Comparison of ENCODE assay signal across 9 cellular contexts in the genomic region with DNA sequence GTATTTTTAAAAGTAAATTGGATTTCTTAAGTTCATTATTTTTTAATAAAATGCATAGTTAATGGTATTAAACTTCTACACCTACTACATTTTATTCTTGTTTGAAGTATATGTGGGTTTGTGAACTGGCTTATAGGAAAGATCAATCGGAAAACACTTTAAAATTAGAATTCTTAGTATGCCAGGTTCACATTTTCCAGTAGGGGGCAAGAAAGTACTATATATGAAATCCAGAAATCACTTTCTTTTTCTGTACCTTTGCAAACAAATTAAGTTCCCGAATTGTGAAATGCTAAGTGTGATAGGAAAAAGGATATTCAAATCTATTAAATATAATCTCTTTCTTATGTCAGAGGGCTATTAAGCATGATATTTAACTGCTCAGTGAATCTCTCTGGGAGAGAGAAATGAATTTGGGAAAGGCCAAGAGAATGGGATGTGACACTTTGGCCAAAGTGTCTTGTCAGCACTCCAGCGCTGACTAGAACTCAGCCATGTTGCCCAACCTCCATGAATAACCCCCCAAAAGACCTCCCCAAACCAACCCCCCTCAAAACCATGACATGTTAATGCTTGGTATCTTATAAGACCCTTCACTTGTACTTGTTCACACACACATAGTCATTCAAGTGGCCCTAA.
DNase-seq lines count a peak whose midpoint lies in the region; ATAC-seq and TF ChIP-seq lines count a peak whose summit lies in the region.
"Had no signal": no experiment of that assay in that cellular context is flagged by ENCODE, and none has a peak within 500 bp of the region (broad histone marks: within the 10 kb centered on the region; RNA-seq: fewer than 3 reads in every experiment).

No MANE protein-coding gene starts in this region.

- no peaks in the 10 kb centered on the region for H3K27me3 ChIP-seq in lower lobe of right lung (ENCODE audit: low read depth)

- DNase-seq in ACHN (peak; percentile 35), NCI-H187 treated with DMSO at 0.1 percent for 48 hours (lab: John Stamatoyannopoulos, UW) (peak; percentile 44), cerebellar cortex (ENCODE audit: low spot score) (peak; percentile 70), omental fat pad (ENCODE audit: low spot score) (no peak), lower lobe of right lung (no peak)
- DNase-seq in activated naive CD4-positive, alpha-beta T cell treated with anti-CD3 and anti-CD28 coated beads, Interleukin-2, amount 50 U/mL, for 72 hours (ENCODE audit: low spot score in 2 of 2) = no peak
- no peak for DNase-seq in stimulated activated effector memory CD8-positive, alpha-beta T cell treated with anti-CD3 and anti-CD28 coated beads, Interleukin-12 subunit alpha, Interleukin-12 subunit beta, amount 100 ng/mL, for 72 hours (ENCODE audit: low spot score in 2 of 2)

- no peak overlapping the region for H3K4me3 ChIP-seq in lower lobe of right lung

- no peak overlapping the region for H3K4me3 Mint-ChIP-seq in stimulated activated effector memory CD8-positive, alpha-beta T cell treated with anti-CD3 and anti-CD28 coated beads, Interleukin-12 subunit alpha, Interleukin-12 subunit beta, amount 100 ng/mL, for 72 hours
- H3K4me3 Mint-ChIP-seq: activated naive CD8-positive, alpha-beta T cell had no signal

- no peak overlapping the region for H3K27ac ChIP-seq in lower lobe of right lung

- peak; percentile 51 for ATAC-seq in GM19452 (IDR thresholded peaks at IDR 0.05; ENCODE audit: unreplicated experiment)
- ATAC-seq in omental fat pad (ENCODE audit: low FRiP score) = peak; percentile 62
- ATAC-seq in lower lobe of right lung = no peak
- ATAC-seq in activated naive CD4-positive, alpha-beta T cell treated with anti-CD3 and anti-CD28 coated beads, Interleukin-2, amount 50 U/mL, for 72 hours = no peak
- ATAC-seq in stimulated activated effector memory CD8-positive, alpha-beta T cell treated with anti-CD3 and anti-CD28 coated beads, Interleukin-12 subunit alpha, Interleukin-12 subunit beta, amount 100 ng/mL, for 72 hours = no peak

- in situ Hi-C loops in ACHN (cut with HindIII; ENCODE audit: low pct_ligation_motif_present, low pct_unique_long_range_greater_than_20kb, low sequenced_read_pairs) = no loop called here

- H3K36me3 ChIP-seq in lower lobe of right lung = no peaks in the 10 kb centered on the region

- no peaks in the 10 kb centered on the region for H3K9me3 Mint-ChIP-seq in activated naive CD4-positive, alpha-beta T cell treated with anti-CD3 and anti-CD28 coated beads, Interleukin-2, amount 50 U/mL, for 72 hours
- no peaks in the 10 kb centered on the region for H3K9me3 Mint-ChIP-seq in stimulated activated effector memory CD8-positive, alpha-beta T cell treated with anti-CD3 and anti-CD28 coated beads, Interleukin-12 subunit alpha, Interleukin-12 subunit beta, amount 100 ng/mL, for 72 hours

- intact Hi-C loops in lower lobe of right lung (cut with DNase I) = no loop called here

- H3K9me3 ChIP-seq in lower lobe of right lung = no peaks in the 10 kb centered on the region

- H3K36me3 Mint-ChIP-seq in activated naive CD4-positive, alpha-beta T cell treated with anti-CD3 and anti-CD28 coated beads, Interleukin-2, amount 50 U/mL, for 72 hours = no peaks in the 10 kb centered on the region
- no peaks in the 10 kb centered on the region for H3K36me3 Mint-ChIP-seq in stimulated activated effector memory CD8-positive, alpha-beta T cell treated with anti-CD3 and anti-CD28 coated beads, Interleukin-12 subunit alpha, Interleukin-12 subunit beta, amount 100 ng/mL, for 72 hours
- H3K36me3 Mint-ChIP-seq: activated naive CD8-positive, alpha-beta T cell had no signal

- H3K4me1 Mint-ChIP-seq in stimulated activated effector memory CD8-positive, alpha-beta T cell treated with anti-CD3 and anti-CD28 coated beads, Interleukin-12 subunit alpha, Interleukin-12 subunit beta, amount 100 ng/mL, for 72 hours = no peaks in the 10 kb centered on the region

- H3K27ac Mint-ChIP-seq in activated naive CD4-positive, alpha-beta T cell treated with anti-CD3 and anti-CD28 coated beads, Interleukin-2, amount 50 U/mL, for 72 hours = no peak overlapping the region
- no peak overlapping the region for H3K27ac Mint-ChIP-seq in stimulated activated effector memory CD8-positive, alpha-beta T cell treated with anti-CD3 and anti-CD28 coated beads, Interleukin-12 subunit alpha, Interleukin-12 subunit beta, amount 100 ng/mL, for 72 hours
- H3K27ac Mint-ChIP-seq: activated naive CD8-positive, alpha-beta T cell had no signal

- TF ChIP-seq CTCF in omental fat pad (IDR thresholded peaks at IDR 0.05) (no peak), lower lobe of right lung (IDR thresholded peaks at IDR 0.05) (no peak)

- no peaks in the 10 kb centered on the region for H3K4me1 ChIP-seq in lower lobe of right lung

Comparison
In these comparisons a context has a peak if more than half of its experiments do, and no peak if none do; other contexts are left out.
1. DNase-seq: peak in ACHN (single experiment), NCI-H187 treated with DMSO at 0.1 percent for 48 hours (single experiment) and cerebellar cortex (single experiment); none in omental fat pad (single experiment), lower lobe of right lung (single experiment), activated naive CD4-positive, alpha-beta T cell treated with anti-CD3 and anti-CD28 coated beads, Interleukin-2, amount 50 U/mL, for 72 hours (0 of 2) and stimulated activated effector memory CD8-positive, alpha-beta T cell treated with anti-CD3 and anti-CD28 coated beads, Interleukin-12 subunit alpha, Interleukin-12 subunit beta, amount 100 ng/mL, for 72 hours (0 of 2).
2. ATAC-seq: peak in GM19452 (single experiment) and omental fat pad (single experiment); none in lower lobe of right lung (0 of 2), activated naive CD4-positive, alpha-beta T cell treated with anti-CD3 and anti-CD28 coated beads, Interleukin-2, amount 50 U/mL, for 72 hours (0 of 2) and stimulated activated effector memory CD8-positive, alpha-beta T cell treated with anti-CD3 and anti-CD28 coated beads, Interleukin-12 subunit alpha, Interleukin-12 subunit beta, amount 100 ng/mL, for 72 hours (single experiment).